In genomic region chr1:225519166-225519863, GRCh38 we compare ENCODE assay signal across 17 cellular contexts.
A peak's percentile ranks its signal among the peaks of the same experiment; 100 is the strongest.
DNase-seq lines count a peak whose midpoint lies in the region; ATAC-seq and TF ChIP-seq lines count a peak whose summit lies in the region.
"Had no signal": no experiment of that assay in that cellular context is flagged by ENCODE, and none has a peak within 500 bp of the region (broad histone marks: within the 10 kb centered on the region; RNA-seq: fewer than 3 reads in every experiment).

No MANE protein-coding gene starts in this region.

- no peaks in the 10 kb centered on the region for H3K4me1 ChIP-seq in right atrium auricular region
- no peaks in the 10 kb centered on the region for H3K4me1 ChIP-seq in fibroblast of lung (ENCODE audit: control insufficient read depth, extremely low read depth, insufficient read depth, low read length)
- peaks cover 3% of the 10 kb centered on the region for H3K4me1 ChIP-seq in mesodermal cell (ENCODE audit: control insufficient read depth, insufficient read depth, low read length, poor library complexity, severe bottlenecking)
- H3K4me1 ChIP-seq: colonic mucosa, prostate gland had no signal

- in situ Hi-C loops in GM13977 (cut with MboI; ENCODE audit: low pct_unique_long_range_greater_than_20kb, low sequenced_read_pairs, unreplicated experiment): no loop called here

- DNase-seq in Right ventricle myocardium inferior (ENCODE audit: missing footprints) (peak; percentile 73), right atrium auricular region (ENCODE audit: low spot score) (no peak), fibroblast of lung (ENCODE audit: low read depth in 2 of 2) (peak; percentile 9 to 29), GM13977 (ENCODE audit: low spot score) (no peak)
- DNase-seq: activated CD4-positive, alpha-beta memory T cell treated with anti-CD3 and anti-CD28 coated beads, Interleukin-2, amount 10 ng/mL, durations not matched to agents 7 days and 5 days; CD8-positive, alpha-beta T cell; colonic mucosa; mucosa of descending colon; NCI-H1048; SHP77 treated with DMSO at 0.1 percent for 48 hours had no signal

- intact Hi-C loops in Right ventricle myocardium inferior (cut with DNase I): no loop called here

- peak overlapping the region; percentile 33 for H3K4me2 ChIP-seq in fibroblast of lung (ENCODE audit: extremely low read depth, insufficient read depth, low read length)

- H3K36me3 ChIP-seq in right atrium auricular region (peaks cover 12% of the 10 kb centered on the region), fibroblast of lung (ENCODE audit: control insufficient read depth, insufficient read depth, low read length) (peaks cover 5% of the 10 kb centered on the region), mesodermal cell (ENCODE audit: control insufficient read depth, insufficient read depth, low read length) (peaks cover 32% of the 10 kb centered on the region)
- H3K36me3 ChIP-seq: colonic mucosa, prostate gland had no signal

- H4K20me1 ChIP-seq in fibroblast of lung (ENCODE audit: control insufficient read depth, extremely low read depth, insufficient read depth, low read length): no peaks in the 10 kb centered on the region

- H3K27ac ChIP-seq in right atrium auricular region (no peak overlapping the region), fibroblast of lung (ENCODE audit: insufficient read depth, low read length) (no peak overlapping the region), mesodermal cell (ENCODE audit: low read depth, low read length, severe bottlenecking) (peak overlapping the region; percentile 3)
- H3K27ac ChIP-seq: colonic mucosa, esophagus muscularis mucosa, prostate gland had no signal

- no peak overlapping the region for H3K4me3 ChIP-seq in right atrium auricular region
- peak overlapping the region in 3 of 4 experiments; percentile 19 to 38 (median 22) for H3K4me3 ChIP-seq in fibroblast of lung (replicated peaks in 1 of 4; ENCODE audit: control extremely low read depth in 1 of 4, insufficient read depth in 1 of 4, low read depth in 3 of 4, low read length in 4 of 4)
- no peak overlapping the region for H3K4me3 ChIP-seq in mesodermal cell (ENCODE audit: extremely low read depth, insufficient read depth, low read length, poor library complexity, severe bottlenecking)
- H3K4me3 ChIP-seq: colonic mucosa, esophagus muscularis mucosa, mucosa of descending colon, prostate gland had no signal

- no peak overlapping the region for H2AFZ ChIP-seq in fibroblast of lung (ENCODE audit: low read length)

- H3K9me3 ChIP-seq in right atrium auricular region: no peaks in the 10 kb centered on the region
- no peaks in the 10 kb centered on the region for H3K9me3 ChIP-seq in fibroblast of lung (ENCODE audit: control insufficient read depth, insufficient read depth, low read depth, low read length)
- no peaks in the 10 kb centered on the region for H3K9me3 ChIP-seq in mesodermal cell (ENCODE audit: control insufficient read depth, low read length)
- H3K9me3 ChIP-seq: colonic mucosa, esophagus muscularis mucosa, mucosa of descending colon, prostate gland had no signal

- ATAC-seq in Right ventricle myocardium inferior (peak; percentile 57), GM21825 (IDR thresholded peaks at IDR 0.05; ENCODE audit: unreplicated experiment) (no peak), HG03460 (IDR thresholded peaks at IDR 0.05; ENCODE audit: unreplicated experiment) (no peak), GM19455 (IDR thresholded peaks at IDR 0.05; ENCODE audit: unreplicated experiment) (no peak)
- ATAC-seq: CD8-positive, alpha-beta T cell; HepG2; mucosa of descending colon had no signal

- 69 to 76% methylated on average over 12 to 14 of the region's 19 CpGs for WGBS in mesodermal cell (ENCODE audit: insufficient coverage in 2 of 2), 2 experiments

- no peak for TF ChIP-seq CTCF in right atrium auricular region (IDR thresholded peaks at IDR 0.05)
- TF ChIP-seq CTCF in fibroblast of lung (conservative IDR thresholded peaks at IDR 0.05 in 1 of 2, IDR thresholded peaks at IDR 0.05 in 1 of 2; ENCODE audit: low read depth in 1 of 2, low read length in 2 of 2): no peak
- no peak for TF ChIP-seq CTCF in GM13977 (IDR thresholded peaks at IDR 0.05; ENCODE audit: extremely low read depth, insufficient read depth, missing control alignments)

- H3K9ac ChIP-seq in fibroblast of lung (ENCODE audit: insufficient read depth, low read length): no peak overlapping the region

- H3K27me3 ChIP-seq in right atrium auricular region (no peaks in the 10 kb centered on the region), fibroblast of lung (ENCODE audit: control insufficient read depth, insufficient read depth, low read length) (no peaks in the 10 kb centered on the region)
- H3K27me3 ChIP-seq: colonic mucosa, esophagus muscularis mucosa had no signal

- H3K79me2 ChIP-seq in fibroblast of lung (ENCODE audit: control insufficient read depth, insufficient read depth, low read length): no peaks in the 10 kb centered on the region

Comparison
In these comparisons a context has a peak if more than half of its experiments do, and no peak if none do; other contexts are left out.
1. DNase-seq: peak in Right ventricle myocardium inferior (single experiment) and fibroblast of lung (2 of 2); none in right atrium auricular region (single experiment) and GM13977 (single experiment).
2. H3K4me3 ChIP-seq: peak in fibroblast of lung (3 of 4); none in right atrium auricular region (0 of 2) and mesodermal cell (single experiment).